14 cellular contexts compared by ENCODE assay signal in genomic region chr9:89277454-89277853, GRCh38. TPM values are rescaled to one million over a fixed set of nuclear protein-coding genes. Genes with fewer than 3 reads are reported as not detected.
DNase-seq lines count a peak whose midpoint lies in the region; ATAC-seq and TF ChIP-seq lines count a peak whose summit lies in the region.
"Had no signal": no experiment of that assay in that cellular context is flagged by ENCODE, and none has a peak within 500 bp of the region (broad histone marks: within the 10 kb centered on the region; RNA-seq: fewer than 3 reads in every experiment).

No MANE protein-coding gene starts in this region.

- intact Hi-C loops in gastrocnemius medialis (cut with DNase I; ENCODE audit: low total_unique reads), result loop anchor here (10.0 kb wide), 1 partner anchor 1317 kb away; no protein-coding TSS in a partner anchor
- intact Hi-C loops in esophagus squamous epithelium (cut with DNase I), result loop anchor here (10.0 kb wide), 1 partner anchor 273 kb away; no protein-coding TSS in a partner anchor
- intact Hi-C loops in dorsolateral prefrontal cortex (cut with DNase I), result loop anchor here in 1 of 2 donors (10.0 kb wide), 1 partner anchor 243 kb away; no protein-coding TSS in a partner anchor

- H3K9me3 ChIP-seq in gastrocnemius medialis (no peaks in the 10 kb centered on the region), esophagus squamous epithelium (peaks cover 0 to 23% (median 11%) of the 10 kb centered on the region in 3 donors)
- H3K9me3 ChIP-seq: HAP-1 had no signal

- H3K27me3 ChIP-seq in gastrocnemius medialis (no peaks in the 10 kb centered on the region), esophagus squamous epithelium (no peaks in the 10 kb centered on the region), dorsolateral prefrontal cortex (no peaks in the 10 kb centered on the region)
- H3K27me3 ChIP-seq: heart right ventricle, sigmoid colon had no signal

- H3K4me3 ChIP-seq in gastrocnemius medialis (no peak overlapping the region), esophagus squamous epithelium (no peak overlapping the region), dorsolateral prefrontal cortex (no peak overlapping the region)
- H3K4me3 ChIP-seq: HAP-1, heart right ventricle, sigmoid colon had no signal

- TF ChIP-seq CTCF in gastrocnemius medialis (IDR thresholded peaks at IDR 0.05 in 4 of 5, conservative IDR thresholded peaks at IDR 0.05 in 1 of 5) (no peak), esophagus squamous epithelium (IDR thresholded peaks at IDR 0.05) (no peak), dorsolateral prefrontal cortex (IDR thresholded peaks at IDR 0.05 in 54 of 56, conservative IDR thresholded peaks at IDR 0.05 in 2 of 56; ENCODE audit: low read depth in 1 of 56, partially characterized antibody in 56 of 56) (no peak)

- no peak overlapping the region for H3K27ac ChIP-seq in gastrocnemius medialis
- H3K27ac ChIP-seq in esophagus squamous epithelium, result no peak overlapping the region
- no peak overlapping the region for H3K27ac ChIP-seq in dorsolateral prefrontal cortex
- H3K27ac ChIP-seq: heart right ventricle, sigmoid colon had no signal

- H3K36me3 ChIP-seq in gastrocnemius medialis, result no peaks in the 10 kb centered on the region
- no peaks in the 10 kb centered on the region for H3K36me3 ChIP-seq in esophagus squamous epithelium
- H3K36me3 ChIP-seq: HAP-1, heart right ventricle, sigmoid colon had no signal

- no peak for ATAC-seq in gastrocnemius medialis
- ATAC-seq: activated T-cell treated with anti-CD3 and anti-CD28 coated beads, Interleukin-2, amount 50 U/mL, for 72 hours; heart right ventricle had no signal

- in situ Hi-C loops in gastrocnemius medialis (cut with MboI; ENCODE audit: low sequenced_read_pairs in 4 of 4), result loop anchor here in 2 of 4 donors (10.0 to 25.0 kb wide), 2 partner anchors 683 to 715 kb away; no protein-coding TSS in a partner anchor

- DNase-seq in stimulated activated CD4-positive, alpha-beta T cell treated with anti-CD3 and anti-CD28 coated beads, Interleukin-15, amount 100 ng/mL, for 24 hours, result peak; percentile 16
- DNase-seq in stimulated activated CD4-positive, alpha-beta T cell treated with anti-CD3 and anti-CD28 coated beads, Interleukin-4, amount 100 ng/mL, for 1 hour, result no peak
- peak; percentile 48 for DNase-seq in RPMI7951 (ENCODE audit: low read depth)
- peak; percentile 41 for DNase-seq in fibroblast of peridontal ligament (ENCODE audit: extremely low read depth)
- DNase-seq in dermis blood vessel endothelial cell, result no peak
- DNase-seq in gastrocnemius medialis, result no peak
- DNase-seq in esophagus squamous epithelium (lab: John Stamatoyannopoulos, UW), result no peak
- DNase-seq in dorsolateral prefrontal cortex, result no peak
- DNase-seq: activated T-cell treated with anti-CD3 and anti-CD28 coated beads, Interleukin-2, amount 50 U/mL, for 72 hours; AML-193; heart right ventricle; NCI-H1105 treated with DMSO at 0.1 percent for 48 hours; sigmoid colon had no signal

- TF ChIP-seq POLR2A in gastrocnemius medialis (IDR thresholded peaks at IDR 0.05), result no peak
- TF ChIP-seq POLR2A in esophagus squamous epithelium (IDR thresholded peaks at IDR 0.05), result no peak

- H3K4me1 ChIP-seq in gastrocnemius medialis (no peaks in the 10 kb centered on the region), esophagus squamous epithelium (peaks cover 0 to 17% (median 4%) of the 10 kb centered on the region in 3 donors)
- H3K4me1 ChIP-seq: HAP-1 had no signal

RNA-seq across cellular contexts. Expression of gene CKS2, which starts 33.5 kb away (rescaled TPM):
- total RNA-seq in RPMI7951 (2014; rRNA removed; shearing (Covaris generic)), result 934 and 1,193 TPM in 2 replicates
- total RNA-seq in dermis blood vessel endothelial cell (115 and 161 TPM in 2 replicates), gastrocnemius medialis (10 to 100 TPM in 1 of 4 donors, 1 to 10 TPM in 3; 6.5 to 13.2 (median 6.9) TPM), esophagus squamous epithelium (10 to 100 TPM; 17.9 to 93.5 (median 57.6) TPM), dorsolateral prefrontal cortex (10 to 100 TPM in 14 of 120 experiments, 1 to 10 TPM in 106; 2.1 to 21.1 (median 5.6) TPM)

RNA-seq across cellular contexts. Expression of gene SECISBP2, which starts 40.8 kb away (rescaled TPM):
- 10.0 and 11.1 TPM in 2 replicates for total RNA-seq in RPMI7951 (2014; rRNA removed; shearing (Covaris generic))
- 30.0 and 30.1 TPM in 2 replicates for total RNA-seq in dermis blood vessel endothelial cell
- total RNA-seq in gastrocnemius medialis, result 10 to 100 TPM; 40.2 to 70.8 (median 54.9) TPM
- total RNA-seq in esophagus squamous epithelium, result 10 to 100 TPM; 23.1 to 50.9 (median 27.7) TPM
- 10 to 100 TPM; 37.7 to 76.2 (median 54.3) TPM for total RNA-seq in dorsolateral prefrontal cortex

Comparison
In these comparisons a context has a peak if more than half of its experiments do, and no peak if none do; other contexts are left out.
1. DNase-seq: peak in stimulated activated CD4-positive, alpha-beta T cell treated with anti-CD3 and anti-CD28 coated beads, Interleukin-15, amount 100 ng/mL, for 24 hours (single experiment), RPMI7951 (single experiment) and fibroblast of peridontal ligament (single experiment); none in stimulated activated CD4-positive, alpha-beta T cell treated with anti-CD3 and anti-CD28 coated beads, Interleukin-4, amount 100 ng/mL, for 1 hour (single experiment), dermis blood vessel endothelial cell (single experiment), gastrocnemius medialis (0 of 2), esophagus squamous epithelium (single experiment) and dorsolateral prefrontal cortex (0 of 10).